Comparison of ENCODE assay signal across 9 cellular contexts in genomic region chrY:4991743-4992400, GRCh38. TPM values are rescaled to one million over a fixed set of nuclear protein-coding genes. Genes with fewer than 3 reads are reported as not detected.
DNase-seq lines count a peak whose midpoint lies in the region; ATAC-seq and TF ChIP-seq lines count a peak whose summit lies in the region.
"Not testable (repeated sequence)": the region's sequence is repeated elsewhere in the genome, so short reads cannot be mapped to it uniquely, and the experiment has no call there.
"Had no signal": no experiment of that assay in that cellular context is flagged by ENCODE, and none has a peak within 500 bp of the region (broad histone marks: within the 10 kb centered on the region; RNA-seq: fewer than 3 reads in every experiment).

No MANE protein-coding gene starts in this region.

- not testable (repeated sequence) for H3K27ac Mint-ChIP-seq in T-cell; endothelial cell (ENCODE audit: unreplicated experiment); stimulated activated memory B cell treated with anti-CD40 and anti-IgM and Interleukin-4, amounts not matched to agents 10 μg/mL and 1 μg/mL and 100 μg/mL, for 72 hours

- POLR2A ChIA-PET in T-cell (lab: Charles Lee) = not testable (repeated sequence)

- CTCF ChIA-PET in T-cell (lab: Charles Lee) = not testable (repeated sequence)

- H3K4me1 Mint-ChIP-seq in T-cell; endothelial cell (ENCODE audit: unreplicated experiment); stimulated activated memory B cell treated with anti-CD40 and anti-IgM and Interleukin-4, amounts not matched to agents 10 μg/mL and 1 μg/mL and 100 μg/mL, for 72 hours: not testable (repeated sequence)

- not testable (repeated sequence) for H3K36me3 Mint-ChIP-seq in T-cell; endothelial cell (ENCODE audit: low read depth, unreplicated experiment); stimulated activated memory B cell treated with anti-CD40 and anti-IgM and Interleukin-4, amounts not matched to agents 10 μg/mL and 1 μg/mL and 100 μg/mL, for 72 hours

- not testable (repeated sequence) for H3K27me3 Mint-ChIP-seq in T-cell; endothelial cell (ENCODE audit: unreplicated experiment); stimulated activated memory B cell treated with anti-CD40 and anti-IgM and Interleukin-4, amounts not matched to agents 10 μg/mL and 1 μg/mL and 100 μg/mL, for 72 hours

- not testable (repeated sequence) for DNase-seq in T-cell; endothelial cell (ENCODE audit: low spot score)

- H3K4me3 Mint-ChIP-seq in T-cell; endothelial cell (ENCODE audit: unreplicated experiment); stimulated activated memory B cell treated with anti-CD40 and anti-IgM and Interleukin-4, amounts not matched to agents 10 μg/mL and 1 μg/mL and 100 μg/mL, for 72 hours: not testable (repeated sequence)

- peak; percentile 28 for TF ChIP-seq CTCF in endothelial cell (IDR thresholded peaks at IDR 0.05; ENCODE audit: unreplicated experiment)

- not testable (repeated sequence) for H3K9me3 Mint-ChIP-seq in T-cell; endothelial cell (ENCODE audit: unreplicated experiment); stimulated activated memory B cell treated with anti-CD40 and anti-IgM and Interleukin-4, amounts not matched to agents 10 μg/mL and 1 μg/mL and 100 μg/mL, for 72 hours

- not testable (repeated sequence) for TF ChIP-seq POLR2A in GM18505 (IDR thresholded peaks at IDR 0.05; ENCODE audit: borderline replicate concordance, extremely low read depth, insufficient read depth, insufficient read length)

- peak; percentile 100 for ATAC-seq in GM18505 (IDR thresholded peaks at IDR 0.05; ENCODE audit: unreplicated experiment)
- ATAC-seq in GM19372 (IDR thresholded peaks at IDR 0.05; ENCODE audit: low read depth, unreplicated experiment) = peak; percentile 99
- ATAC-seq in GM21723 (IDR thresholded peaks at IDR 0.05; ENCODE audit: unreplicated experiment) = peak; percentile 97
- ATAC-seq in HG02973 (IDR thresholded peaks at IDR 0.05; ENCODE audit: unreplicated experiment) = peak; percentile 100
- peak; percentile 99 for ATAC-seq in HG03439 (IDR thresholded peaks at IDR 0.05; ENCODE audit: unreplicated experiment)
- peak; percentile 57 to 84 (median 60) for ATAC-seq in T-cell (replicated peaks in 1 of 4)
- ATAC-seq in stimulated activated memory B cell treated with anti-CD40 and anti-IgM and Interleukin-4, amounts not matched to agents 10 μg/mL and 1 μg/mL and 100 μg/mL, for 72 hours = peak; percentile 67

RNA-seq across cellular contexts. Expression of gene PCDH11Y, which starts 8.2 kb away (rescaled TPM):
- under 1 TPM in 1 of 5 donors, not detected in 4; 0.09 TPM for total RNA-seq in T-cell
- 0.97 TPM for total RNA-seq in endothelial cell (ENCODE audit: unreplicated experiment)
- total RNA-seq: T-helper 1 cell treated with Interleukin-12 subunit alpha and Interleukin-12 subunit beta and Interleukin-4 antibody, amounts not matched to agents 30 ng/mL and 1 ng/mL, for 36 hours had no signal
